Comparison of ENCODE assay signal across 27 cellular contexts in genomic region chr15:98514034-98514622, GRCh38.
DNase-seq lines count a peak whose midpoint lies in the region; ATAC-seq and TF ChIP-seq lines count a peak whose summit lies in the region.
"Had no signal": no experiment of that assay in that cellular context is flagged by ENCODE, and none has a peak within 500 bp of the region (broad histone marks: within the 10 kb centered on the region; RNA-seq: fewer than 3 reads in every experiment).

No MANE protein-coding gene starts in this region.

- no peaks in the 10 kb centered on the region for H3K27me3 ChIP-seq in left lung
- H3K27me3 ChIP-seq: BLaER1 treated with 17β-estradiol and CSF1 and Interleukin-3, amounts not matched to agents 10 nM and 100 nM had no signal

- intact Hi-C loops in Calu3 (cut with micrococcal nuclease; ENCODE audit: unreplicated experiment) = no loop called here
- intact Hi-C loops in left colon (cut with DNase I, micrococcal nuclease) = loop anchor here in 1 of 2 donors (10.0 kb wide), 1 partner anchor 391 kb away; no protein-coding TSS in a partner anchor
- intact Hi-C loops in left lung (cut with DNase I) = no loop called here

- peaks cover 5% of the 10 kb centered on the region for H3K36me3 Mint-ChIP-seq in Calu3 (ENCODE audit: insufficient read depth, unreplicated experiment)

- H3K4me1 ChIP-seq in left lung = peaks cover 0 to 4% of the 10 kb centered on the region in 2 donors

- BruUV-seq in Calu3 (replicated peaks; lab: Mats Ljungman, UMichigan) = no TSS peak

- no peak overlapping the region for H3K27ac Mint-ChIP-seq in Calu3 (ENCODE audit: unreplicated experiment)
- H3K27ac Mint-ChIP-seq: CD4-positive, alpha-beta T cell had no signal

- H3K9me3 ChIP-seq in left lung = no peaks in the 10 kb centered on the region
- H3K9me3 ChIP-seq: SK-N-SH had no signal

- TF ChIP-seq CTCF in Calu3 (IDR thresholded peaks at IDR 0.05; ENCODE audit: unreplicated experiment) (no peak), epithelial cell of proximal tubule (conservative IDR thresholded peaks at IDR 0.05; ENCODE audit: low read depth, low read length) (no peak), left lung (IDR thresholded peaks at IDR 0.05) (no peak)

- no peaks in the 10 kb centered on the region for H3K36me3 ChIP-seq in left lung
- H3K36me3 ChIP-seq: BLaER1 treated with 17β-estradiol and CSF1 and Interleukin-3, amounts not matched to agents 10 nM and 100 nM had no signal

- peak overlapping the region; percentile 4 for H3K4me3 Mint-ChIP-seq in Calu3 (ENCODE audit: low read depth, unreplicated experiment)
- H3K4me3 Mint-ChIP-seq: CD4-positive, alpha-beta T cell had no signal

- CTCF ChIA-PET in Calu3 (lab: Charles Lee) = interaction anchor here (1.1 to 1.6 kb wide), 3 partner anchors 8 to 545 kb away, joined by 3 to 6 read pairs (median 3); no protein-coding TSS in a partner anchor

- H3K4me3 ChIP-seq in epithelial cell of proximal tubule (ENCODE audit: low read depth, low read length) (peak overlapping the region; percentile 39), left lung (no peak overlapping the region)
- H3K4me3 ChIP-seq: BLaER1 treated with 17β-estradiol and CSF1 and Interleukin-3, amounts not matched to agents 10 nM and 100 nM had no signal

- H3K27ac ChIP-seq in left lung = no peak overlapping the region
- H3K27ac ChIP-seq: BLaER1 treated with 17β-estradiol and CSF1 and Interleukin-3, amounts not matched to agents 10 nM and 100 nM had no signal

- H3K27me3 Mint-ChIP-seq in Calu3 (ENCODE audit: unreplicated experiment) = peaks cover 4% of the 10 kb centered on the region

- no peaks in the 10 kb centered on the region for H3K9me3 Mint-ChIP-seq in Calu3 (ENCODE audit: low read depth, unreplicated experiment)

- DNase-seq in Calu3 = no peak
- peak; percentile 23 for DNase-seq in epithelial cell of proximal tubule (ENCODE audit: low read depth)
- no peak for DNase-seq in left colon
- peak; percentile 14 for DNase-seq in mesenteric fat pad (ENCODE audit: low spot score)
- no peak for DNase-seq in inferior parietal cortex (ENCODE audit: extremely low spot score)
- no peak for DNase-seq in activated CD4-positive, alpha-beta T cell treated with anti-CD3 and anti-CD28 coated beads, Interleukin-2, amount 50 U/mL, for 4 hours
- DNase-seq in left lung = no peak
- DNase-seq: AML-193; CD4-positive, alpha-beta T cell; COR-L47; DMS 273 treated with DMSO at 0.1 percent for 48 hours; DMS79; EL; GDM1; HCEC 1CT; Karpas-422; NCI-H1092 treated with DMSO at 0.1 percent for 48 hours; NCI-H1436; NCI-H187; NCI-H2107; NCI-H446; NCI-H524 treated with DMSO at 0.1 percent for 48 hours; NCI-H774; PC-3; SK-N-SH had no signal

- peak; percentile 38 for ATAC-seq in left colon
- no peak for ATAC-seq in HG03432 (IDR thresholded peaks at IDR 0.05; ENCODE audit: unreplicated experiment)
- no peak for ATAC-seq in left lung
- ATAC-seq: PC-3 had no signal

- H3K4me1 Mint-ChIP-seq in Calu3 (ENCODE audit: low read depth, unreplicated experiment) = peaks cover 17% of the 10 kb centered on the region

Comparison
In these comparisons a context has a peak if more than half of its experiments do, and no peak if none do; other contexts are left out.
1. DNase-seq: peak in epithelial cell of proximal tubule (single experiment) and mesenteric fat pad (single experiment); none in Calu3 (single experiment), left colon (0 of 2), inferior parietal cortex (single experiment), activated CD4-positive, alpha-beta T cell treated with anti-CD3 and anti-CD28 coated beads, Interleukin-2, amount 50 U/mL, for 4 hours (0 of 2) and left lung (0 of 2).